In genomic region chr6:13360671-13361540, GRCh38 we compare ENCODE assay signal across 17 cellular contexts. TPM values are rescaled to one million over a fixed set of nuclear protein-coding genes. Genes with fewer than 3 reads are reported as not detected.
DNase-seq lines count a peak whose midpoint lies in the region; FAIRE-seq and TF ChIP-seq lines count a peak whose summit lies in the region.
"Had no signal": no experiment of that assay in that cellular context is flagged by ENCODE, and none has a peak within 500 bp of the region (broad histone marks: within the 10 kb centered on the region; RNA-seq: fewer than 3 reads in every experiment).

No MANE protein-coding gene starts in this region.

- no peak overlapping the region for H3K4me3 Mint-ChIP-seq in type B pancreatic cell
- H3K4me3 Mint-ChIP-seq: activated naive CD8-positive, alpha-beta T cell; CD4-positive, CD25-positive, alpha-beta regulatory T cell; nephron had no signal

- TF ChIP-seq POLR2A in erythroblast (IDR thresholded peaks at IDR 0.05; ENCODE audit: low read length) = no peak

- H3K4me1 ChIP-seq in neutrophil (ENCODE audit: control insufficient read depth in 1 of 2, insufficient read depth in 1 of 2, low read depth in 1 of 2, low read length in 1 of 2) = peaks cover 0 to 8% of the 10 kb centered on the region in 2 experiments

- no peaks in the 10 kb centered on the region for H3K27me3 ChIP-seq in neutrophil
- H3K27me3 ChIP-seq: esophagus muscularis mucosa, hepatocyte, tibial nerve had no signal

- H3K27ac ChIP-seq in neutrophil = peak overlapping the region; percentile 46
- H3K27ac ChIP-seq: hepatocyte had no signal

- no peaks in the 10 kb centered on the region for H3K9me3 ChIP-seq in neutrophil
- H3K9me3 ChIP-seq: esophagus muscularis mucosa, tibial nerve had no signal

- TF ChIP-seq CTCF in neutrophil (IDR thresholded peaks at IDR 0.05) = no peak
- no peak for TF ChIP-seq CTCF in type B pancreatic cell (conservative IDR thresholded peaks at IDR 0.05)

- no peak overlapping the region for H3K4me3 ChIP-seq in neutrophil (ENCODE audit: low read depth in 1 of 2, low read length in 1 of 2)
- H3K4me3 ChIP-seq: esophagus muscularis mucosa, hepatocyte, tibial nerve had no signal

- peaks cover 17% of the 10 kb centered on the region for H3K4me1 Mint-ChIP-seq in type B pancreatic cell (ENCODE audit: unreplicated experiment)

- H3K9me3 Mint-ChIP-seq in type B pancreatic cell = no peaks in the 10 kb centered on the region
- H3K9me3 Mint-ChIP-seq: nephron had no signal

- H3K27me3 Mint-ChIP-seq in type B pancreatic cell = no peaks in the 10 kb centered on the region
- H3K27me3 Mint-ChIP-seq: activated naive CD8-positive, alpha-beta T cell; CD4-positive, CD25-positive, alpha-beta regulatory T cell had no signal

- no peak overlapping the region for H3K27ac Mint-ChIP-seq in type B pancreatic cell
- H3K27ac Mint-ChIP-seq: activated naive CD8-positive, alpha-beta T cell; CD4-positive, CD25-positive, alpha-beta regulatory T cell had no signal

- peaks cover 15% of the 10 kb centered on the region for H3K36me3 ChIP-seq in neutrophil

- H3K36me3 Mint-ChIP-seq in type B pancreatic cell = peaks cover 3% of the 10 kb centered on the region
- H3K36me3 Mint-ChIP-seq: CD4-positive, CD25-positive, alpha-beta regulatory T cell had no signal

- DNase-seq in HT1080 (ENCODE audit: low read depth) = peak; percentile 54
- peak; percentile 53 for DNase-seq in RCC 7860 (ENCODE audit: low spot score)
- peak; percentile 27 to 57 for DNase-seq in erythroblast (lab: John Stamatoyannopoulos, UW)
- no peak for DNase-seq in DMS 273 (lab: John Stamatoyannopoulos, UW; ENCODE audit: unreplicated experiment)
- DNase-seq in type B pancreatic cell (ENCODE audit: extremely low spot score, unreplicated experiment) = no peak
- no peak for DNase-seq in dermis blood vessel endothelial cell
- DNase-seq in DMS53 treated with DMSO at 0.1 percent for 48 hours (lab: John Stamatoyannopoulos, UW; ENCODE audit: unreplicated experiment) = no peak
- DNase-seq: CD4-positive, CD25-positive, alpha-beta regulatory T cell; stimulated activated CD4-positive, alpha-beta T cell treated with anti-CD3 and anti-CD28 coated beads, Interleukin-2, amount 100 ng/mL, for 24 hours; SW 1271 had no signal

- FAIRE-seq in RCC 7860 (lab: Jason Lieb, UNC) = no peak
- FAIRE-seq: colon had no signal

RNA-seq across cellular contexts. Expression of gene TBC1D7, which starts 32.6 kb away (rescaled TPM):
- 19.2 and 22.6 TPM in 2 replicates for total RNA-seq in HT1080 (2014; rRNA removed; shearing (Covaris generic))
- polyA plus RNA-seq in HT1080 (2015; cell fraction: cytosol; rRNA removed) = 28.3 and 32.7 TPM in 2 replicates
- 16.4 and 27.3 TPM in 2 replicates for polyA plus RNA-seq in HT1080 (2015; cell fraction: nucleus; rRNA removed)
- total RNA-seq in type B pancreatic cell (ENCODE audit: low replicate concordance) (26.2 and 28.7 TPM in 2 replicates), dermis blood vessel endothelial cell (15.0 and 16.6 TPM in 2 replicates)

Comparison
In these comparisons a context has a peak if more than half of its experiments do, and no peak if none do; other contexts are left out.
1. DNase-seq: peak in HT1080 (single experiment), RCC 7860 (single experiment) and erythroblast (2 of 2); none in DMS 273 (single experiment), type B pancreatic cell (single experiment), dermis blood vessel endothelial cell (single experiment) and DMS53 treated with DMSO at 0.1 percent for 48 hours (single experiment).